1 cellular context compared by ENCODE assay signal in genomic region chr19:3881272-3882040, GRCh38.
TF ChIP-seq lines count a peak whose summit lies in the region.

No MANE protein-coding gene starts in this region.

TF ChIP-seq in WTC11, 78 proteins besides CTCF, POLR2A, EP300 and RAD21 (continued from another document):
- TF ChIP-seq FOXP4 (CRISPR knock-in tag; IDR thresholded peaks at IDR 0.05) (no peak), STAT6 (CRISPR knock-in tag; conservative IDR thresholded peaks at IDR 0.05; ENCODE audit: low read depth) (no peak), PREB (CRISPR knock-in tag; IDR thresholded peaks at IDR 0.05; ENCODE audit: borderline replicate concordance) (no peak)
